Comparison of ENCODE assay signal across 9 cellular contexts in the genomic region with DNA sequence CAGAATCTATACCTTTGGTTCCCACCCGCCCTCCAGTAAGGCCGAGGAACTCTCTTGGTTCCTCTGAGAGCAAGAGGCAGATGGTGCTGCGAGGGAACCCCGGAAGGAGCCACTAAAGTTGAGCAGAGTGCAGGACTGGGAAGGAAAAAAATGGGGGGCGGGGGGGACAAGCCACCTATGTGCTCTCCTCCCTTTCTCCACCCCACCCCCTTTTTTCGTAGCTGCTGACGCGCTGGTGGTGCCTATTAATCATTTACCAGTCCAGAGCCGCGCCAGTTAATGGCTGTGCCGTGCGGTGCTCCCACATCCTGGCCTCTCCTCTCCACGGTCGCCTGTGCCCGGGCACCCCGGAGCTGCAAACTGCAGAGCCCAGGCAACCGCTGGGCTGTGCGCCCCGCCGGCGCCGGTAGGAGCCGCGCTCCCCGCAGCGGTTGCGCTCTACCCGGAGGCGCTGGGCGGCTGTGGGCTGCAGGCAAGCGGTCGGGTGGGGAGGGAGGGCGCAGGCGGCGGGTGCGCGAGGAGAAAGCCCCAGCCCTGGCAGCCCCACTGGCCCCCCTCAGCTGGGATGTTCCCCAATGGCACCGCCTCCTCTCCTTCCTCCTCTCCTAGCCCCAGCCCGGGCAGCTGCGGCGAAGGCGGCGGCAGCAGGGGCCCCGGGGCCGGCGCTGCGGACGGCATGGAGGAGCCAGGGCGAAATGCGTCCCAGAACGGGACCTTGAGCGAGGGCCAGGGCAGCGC. TPM values are rescaled to one million over a fixed set of nuclear protein-coding genes. Genes with fewer than 3 reads are reported as not detected.
A peak's percentile ranks its signal among the peaks of the same experiment; 100 is the strongest.
DNase-seq lines count a peak whose midpoint lies in the region; ATAC-seq lines count a peak whose summit lies in the region.
"Had no signal": no experiment of that assay in that cellular context is flagged by ENCODE, and none has a peak within 500 bp of the region (broad histone marks: within the 10 kb centered on the region; RNA-seq: fewer than 3 reads in every experiment).

No MANE protein-coding gene starts in this region.

- H3K36me3 Mint-ChIP-seq in activated CD4-positive, alpha-beta memory T cell treated with anti-CD3 and anti-CD28 coated beads for 36 hours: no peaks in the 10 kb centered on the region
- peaks cover 4% of the 10 kb centered on the region for H3K36me3 Mint-ChIP-seq in activated CD4-positive, alpha-beta memory T cell treated with anti-CD3 and anti-CD28 coated beads, Interleukin-2, amount 10 ng/mL, durations not matched to agents 7 days and 5 days (ENCODE audit: low read depth)
- peaks cover 1 to 5% of the 10 kb centered on the region in 2 donors for H3K36me3 Mint-ChIP-seq in stimulated activated naive B cell treated with anti-CD40 and anti-IgM and Interleukin-4, amounts not matched to agents 10 μg/mL and 1 μg/mL and 100 μg/mL, for 72 hours

- intact Hi-C loops in activated CD4-positive, alpha-beta memory T cell treated with anti-CD3 and anti-CD28 coated beads for 36 hours (cut with micrococcal nuclease): loop anchor here (5.0 kb wide), 1 partner anchor 48 kb away; a partner anchor contains a TSS

- peaks cover 54% of the 10 kb centered on the region for H3K27me3 Mint-ChIP-seq in activated CD4-positive, alpha-beta memory T cell treated with anti-CD3 and anti-CD28 coated beads for 36 hours
- peaks cover 66% of the 10 kb centered on the region for H3K27me3 Mint-ChIP-seq in activated CD4-positive, alpha-beta memory T cell treated with anti-CD3 and anti-CD28 coated beads, Interleukin-2, amount 10 ng/mL, durations not matched to agents 7 days and 5 days
- H3K27me3 Mint-ChIP-seq in stimulated activated naive B cell treated with anti-CD40 and anti-IgM and Interleukin-4, amounts not matched to agents 10 μg/mL and 1 μg/mL and 100 μg/mL, for 72 hours: peaks cover 48 to 57% of the 10 kb centered on the region in 2 donors

- H3K36me3 ChIP-seq in adipocyte (ENCODE audit: control insufficient read depth, insufficient read depth, low read length, severe bottlenecking): no peaks in the 10 kb centered on the region

- no peak overlapping the region for H3K27ac Mint-ChIP-seq in activated CD4-positive, alpha-beta memory T cell treated with anti-CD3 and anti-CD28 coated beads for 36 hours
- H3K27ac Mint-ChIP-seq in activated CD4-positive, alpha-beta memory T cell treated with anti-CD3 and anti-CD28 coated beads, Interleukin-2, amount 10 ng/mL, durations not matched to agents 7 days and 5 days: no peak overlapping the region
- peak overlapping the region; percentile 56 for H3K27ac Mint-ChIP-seq in stimulated activated naive B cell treated with anti-CD40 and anti-IgM and Interleukin-4, amounts not matched to agents 10 μg/mL and 1 μg/mL and 100 μg/mL, for 72 hours
- H3K27ac Mint-ChIP-seq: T-helper 1 cell treated with Interleukin-12 subunit alpha and Interleukin-12 subunit beta and Interleukin-4 antibody, amounts not matched to agents 30 μg/mL and 1 μg/mL, for 36 hours had no signal

- H3K9ac ChIP-seq in adipocyte (ENCODE audit: low read length): peak overlapping the region; percentile 49

- peaks cover 11% of the 10 kb centered on the region for H3K4me1 ChIP-seq in adipocyte (ENCODE audit: control insufficient read depth, insufficient read depth, low read length)

- peak overlapping the region; percentile 75 for H3K4me3 ChIP-seq in adipocyte (ENCODE audit: low read length)

- no peak for ATAC-seq in stimulated activated naive B cell treated with anti-CD40 and anti-IgM and Interleukin-4, amounts not matched to agents 10 μg/mL and 1 μg/mL and 100 μg/mL, for 72 hours (replicated peaks)

- H3K4me3 Mint-ChIP-seq in activated CD4-positive, alpha-beta memory T cell treated with anti-CD3 and anti-CD28 coated beads for 36 hours: peak overlapping the region; percentile 52
- no peak overlapping the region for H3K4me3 Mint-ChIP-seq in activated CD4-positive, alpha-beta memory T cell treated with anti-CD3 and anti-CD28 coated beads, Interleukin-2, amount 10 ng/mL, durations not matched to agents 7 days and 5 days
- H3K4me3 Mint-ChIP-seq in stimulated activated naive B cell treated with anti-CD40 and anti-IgM and Interleukin-4, amounts not matched to agents 10 μg/mL and 1 μg/mL and 100 μg/mL, for 72 hours: peak overlapping the region in 1 of 2 donors; percentile 20
- H3K4me3 Mint-ChIP-seq: T-helper 1 cell treated with Interleukin-12 subunit alpha and Interleukin-12 subunit beta and Interleukin-4 antibody, amounts not matched to agents 30 μg/mL and 1 μg/mL, for 36 hours had no signal

- H3K27me3 ChIP-seq in adipocyte (replicated peaks; ENCODE audit: control insufficient read depth, insufficient read depth, low read length): peaks cover 38% of the 10 kb centered on the region

- CTCF ChIA-PET in activated CD4-positive, alpha-beta memory T cell treated with anti-CD3 and anti-CD28 coated beads for 36 hours (lab: Charles Lee): no interaction called here
- CTCF ChIA-PET in activated CD4-positive, alpha-beta memory T cell treated with anti-CD3 and anti-CD28 coated beads, Interleukin-2, amount 10 ng/mL, durations not matched to agents 7 days and 5 days (lab: Charles Lee): no interaction called here

- no peaks in the 10 kb centered on the region for H3K9me3 Mint-ChIP-seq in activated CD4-positive, alpha-beta memory T cell treated with anti-CD3 and anti-CD28 coated beads for 36 hours
- no peaks in the 10 kb centered on the region for H3K9me3 Mint-ChIP-seq in activated CD4-positive, alpha-beta memory T cell treated with anti-CD3 and anti-CD28 coated beads, Interleukin-2, amount 10 ng/mL, durations not matched to agents 7 days and 5 days
- H3K9me3 Mint-ChIP-seq in stimulated activated naive B cell treated with anti-CD40 and anti-IgM and Interleukin-4, amounts not matched to agents 10 μg/mL and 1 μg/mL and 100 μg/mL, for 72 hours: peaks cover 4% of the 10 kb centered on the region in 2 donors
- H3K9me3 Mint-ChIP-seq: T-helper 1 cell treated with Interleukin-12 subunit alpha and Interleukin-12 subunit beta and Interleukin-4 antibody, amounts not matched to agents 30 μg/mL and 1 μg/mL, for 36 hours had no signal

- DNase-seq in activated CD4-positive, alpha-beta memory T cell treated with anti-CD3 and anti-CD28 coated beads for 36 hours: peak; percentile 25
- DNase-seq in activated CD4-positive, alpha-beta memory T cell treated with anti-CD3 and anti-CD28 coated beads, Interleukin-2, amount 10 ng/mL, durations not matched to agents 7 days and 5 days: no peak
- peak; percentile 60 for DNase-seq in adipocyte (ENCODE audit: low read depth)
- DNase-seq in iPS-NIHi7 (ENCODE audit: extremely low spot score): peak; percentile 48
- no peak for DNase-seq in stimulated activated naive B cell treated with anti-CD40 and anti-IgM and Interleukin-4, amounts not matched to agents 10 μg/mL and 1 μg/mL and 100 μg/mL, for 72 hours
- no peak for DNase-seq in HUDEP-2 (lab: John Stamatoyannopoulos, UW; ENCODE audit: unreplicated experiment in 76 of 76)
- DNase-seq in NCI-H2107 (lab: John Stamatoyannopoulos, UW): no peak
- no peak for DNase-seq in HK-2 (ENCODE audit: unreplicated experiment)

- POLR2A ChIA-PET in activated CD4-positive, alpha-beta memory T cell treated with anti-CD3 and anti-CD28 coated beads for 36 hours (lab: Charles Lee): no interaction called here
- POLR2A ChIA-PET in activated CD4-positive, alpha-beta memory T cell treated with anti-CD3 and anti-CD28 coated beads, Interleukin-2, amount 10 ng/mL, durations not matched to agents 7 days and 5 days (lab: Charles Lee): no interaction called here

- H3K4me1 Mint-ChIP-seq in activated CD4-positive, alpha-beta memory T cell treated with anti-CD3 and anti-CD28 coated beads for 36 hours (ENCODE audit: low read depth): peaks cover 25% of the 10 kb centered on the region
- peaks cover 8% of the 10 kb centered on the region for H3K4me1 Mint-ChIP-seq in activated CD4-positive, alpha-beta memory T cell treated with anti-CD3 and anti-CD28 coated beads, Interleukin-2, amount 10 ng/mL, durations not matched to agents 7 days and 5 days
- H3K4me1 Mint-ChIP-seq in stimulated activated naive B cell treated with anti-CD40 and anti-IgM and Interleukin-4, amounts not matched to agents 10 μg/mL and 1 μg/mL and 100 μg/mL, for 72 hours: peaks cover 2 to 13% of the 10 kb centered on the region in 2 donors

- H3K9me3 ChIP-seq in adipocyte (ENCODE audit: control insufficient read depth, low read length): peaks cover 5% of the 10 kb centered on the region

RNA-seq across cellular contexts. Expression of a gene that starts 1.3 kb away (rescaled TPM):
- total RNA-seq in activated CD4-positive, alpha-beta memory T cell treated with anti-CD3 and anti-CD28 coated beads for 36 hours: not detected
- not detected for total RNA-seq in activated CD4-positive, alpha-beta memory T cell treated with anti-CD3 and anti-CD28 coated beads, Interleukin-2, amount 10 ng/mL, durations not matched to agents 7 days and 5 days

RNA-seq across cellular contexts. Expression of a gene that starts 46.9 kb away (rescaled TPM):
- total RNA-seq in activated CD4-positive, alpha-beta memory T cell treated with anti-CD3 and anti-CD28 coated beads for 36 hours: not detected
- total RNA-seq in activated CD4-positive, alpha-beta memory T cell treated with anti-CD3 and anti-CD28 coated beads, Interleukin-2, amount 10 ng/mL, durations not matched to agents 7 days and 5 days: not detected

Comparison
In these comparisons a context has a peak if more than half of its experiments do, and no peak if none do; other contexts are left out.
1. DNase-seq: peak in activated CD4-positive, alpha-beta memory T cell treated with anti-CD3 and anti-CD28 coated beads for 36 hours (single experiment), adipocyte (single experiment) and iPS-NIHi7 (single experiment); none in activated CD4-positive, alpha-beta memory T cell treated with anti-CD3 and anti-CD28 coated beads, Interleukin-2, amount 10 ng/mL, durations not matched to agents 7 days and 5 days (single experiment), stimulated activated naive B cell treated with anti-CD40 and anti-IgM and Interleukin-4, amounts not matched to agents 10 μg/mL and 1 μg/mL and 100 μg/mL, for 72 hours (single experiment), HUDEP-2 (0 of 76), NCI-H2107 (single experiment) and HK-2 (single experiment).